ENCODE assay signal across 17 cellular contexts in genomic region chr6:79494841-79495240, GRCh38. TPM values are rescaled to one million over a fixed set of nuclear protein-coding genes. Genes with fewer than 3 reads are reported as not detected.
DNase-seq lines count a peak whose midpoint lies in the region; ATAC-seq and TF ChIP-seq lines count a peak whose summit lies in the region.
"Had no signal": no experiment of that assay in that cellular context is flagged by ENCODE, and none has a peak within 500 bp of the region (broad histone marks: within the 10 kb centered on the region; RNA-seq: fewer than 3 reads in every experiment).

No MANE protein-coding gene starts in this region.

- H3K27me3 ChIP-seq in H9 (ENCODE audit: insufficient read depth, low read length): no peaks in the 10 kb centered on the region
- no peaks in the 10 kb centered on the region for H3K27me3 ChIP-seq in spleen (replicated peaks in 1 of 7)

- no peaks in the 10 kb centered on the region for H3K36me3 Mint-ChIP-seq in H9 (ENCODE audit: insufficient read depth in 1 of 3, low read depth in 3 of 3)
- H3K36me3 Mint-ChIP-seq in WTC11: no peaks in the 10 kb centered on the region
- H3K36me3 Mint-ChIP-seq: CD8-positive, alpha-beta memory T cell; IgD-negative memory B cell had no signal

- no peak overlapping the region for H2BK5ac ChIP-seq in H9 (ENCODE audit: insufficient read length, low read length)

- no peak for TF ChIP-seq CTCF in H9 (conservative IDR thresholded peaks at IDR 0.05)
- no peak for TF ChIP-seq CTCF in WTC11 (IDR thresholded peaks at IDR 0.05)
- no peak for TF ChIP-seq CTCF in spleen (IDR thresholded peaks at IDR 0.05 in 8 of 11, conservative IDR thresholded peaks at IDR 0.05 in 3 of 11)

- no peak overlapping the region for H3K27ac ChIP-seq in H9 (ENCODE audit: insufficient read length, low read depth, low read length)
- no peak overlapping the region for H3K27ac ChIP-seq in spleen
- H3K27ac ChIP-seq: PC-9, SK-N-MC had no signal

- H3K9me3 Mint-ChIP-seq in H9 (no peaks in the 10 kb centered on the region; a peak in 1 of 5 replicates), WTC11 (no peaks in the 10 kb centered on the region)
- H3K9me3 Mint-ChIP-seq: CD8-positive, alpha-beta memory T cell; IgD-negative memory B cell had no signal

- H3K9me3 ChIP-seq in H9 (ENCODE audit: control insufficient read depth, low read depth, low read length) (no peaks in the 10 kb centered on the region), spleen (no peaks in the 10 kb centered on the region)

- H2AK5ac ChIP-seq in H9 (ENCODE audit: insufficient read length, low read length): no peak overlapping the region

- peak; percentile 92 for ATAC-seq in WTC11
- no peak for ATAC-seq in GM21619 (IDR thresholded peaks at IDR 0.05; ENCODE audit: unreplicated experiment)
- ATAC-seq in GM19035 (IDR thresholded peaks at IDR 0.05; ENCODE audit: unreplicated experiment): no peak

- no peak overlapping the region for H3K18ac ChIP-seq in H9 (ENCODE audit: insufficient read length, low read depth, low read length)

- no peaks in the 10 kb centered on the region for H3K23me2 ChIP-seq in H9 (ENCODE audit: insufficient read length, low read depth, low read length, poor library complexity, severe bottlenecking)

- WGBS in H9 (ENCODE audit: extremely low coverage, insufficient read length, low lambda C conversion rate): no CpG with 5 or more reads among the region's 5 CpGs
- WGBS in spleen, 5 donors: 76 to 92% (median 84%) methylated on average over 3 to 5 of the region's 5 CpGs

- no peak overlapping the region for H2BK12ac ChIP-seq in H9 (ENCODE audit: insufficient read length, low read depth, low read length)

- no peak overlapping the region for H2AFZ ChIP-seq in H9 (ENCODE audit: low read length)
- H2AFZ ChIP-seq: PC-9 had no signal

- POLR2A ChIA-PET in WTC11 (lab: Charles Lee): interaction anchor here (0.5 kb wide), 1 partner anchor 175 kb away, joined by 5 read pairs; no protein-coding TSS in a partner anchor

- H3T11ph ChIP-seq in H9 (ENCODE audit: low read length): no peak overlapping the region

- H3K27ac Mint-ChIP-seq in H9: no peak overlapping the region
- no peak overlapping the region for H3K27ac Mint-ChIP-seq in WTC11
- H3K27ac Mint-ChIP-seq: CD8-positive, alpha-beta memory T cell; IgD-negative memory B cell had no signal

- no peaks in the 10 kb centered on the region for H3K79me1 ChIP-seq in H9 (ENCODE audit: insufficient read depth, low read depth, low read length, poor library complexity, severe bottlenecking)

- intact Hi-C loops in spleen (cut with DNase I; ENCODE audit: low total_unique reads): no loop called here

- no peak overlapping the region for H3K4me3 Mint-ChIP-seq in H9
- no peak overlapping the region for H3K4me3 Mint-ChIP-seq in WTC11
- H3K4me3 Mint-ChIP-seq: CD8-positive, alpha-beta memory T cell; IgD-negative memory B cell had no signal

- no peak overlapping the region for H2BK20ac ChIP-seq in H9 (ENCODE audit: low read depth, low read length, poor library complexity, severe bottlenecking)

- H4K20me1 ChIP-seq in H9 (ENCODE audit: control insufficient read depth, insufficient read depth, insufficient read length): no peaks in the 10 kb centered on the region

- no peak overlapping the region for H3K4me3 ChIP-seq in spleen
- H3K4me3 ChIP-seq: PC-9, SK-N-MC had no signal

- H3K4me2 ChIP-seq in H9 (ENCODE audit: insufficient read depth, insufficient read length, low read length): no peak overlapping the region
- H3K4me2 ChIP-seq: PC-9 had no signal

- no peaks in the 10 kb centered on the region for H3K36me3 ChIP-seq in spleen

- H3K4ac ChIP-seq in H9 (ENCODE audit: low read depth, low read length): no peak overlapping the region

- H4K8ac ChIP-seq in H9 (replicated peaks; ENCODE audit: insufficient read length, low read depth, low read length): no peak overlapping the region

- no peak overlapping the region for H2BK15ac ChIP-seq in H9 (ENCODE audit: low read depth, low read length)

- CTCF ChIA-PET in WTC11 (lab: Charles Lee): interaction anchor here (0.7 to 1.0 kb wide), 2 partner anchors 8 to 160 kb away, joined by 4 to 5 read pairs; no protein-coding TSS in a partner anchor

- no peaks in the 10 kb centered on the region for H3K79me2 ChIP-seq in H9 (ENCODE audit: insufficient read depth, low read length)

- DNase-seq in H9 (peak; percentile 50), WTC11 (ENCODE audit: low spot score) (peak; percentile 71), iPS DF 4.7 (ENCODE audit: extremely low read depth, low spot score) (peak; percentile 25), spleen (peak; percentile 51), glomerular visceral epithelial cell (ENCODE audit: extremely low spot score) (no peak)
- DNase-seq: CD8-positive, alpha-beta memory T cell; DMS 273 treated with DMSO at 0.1 percent for 48 hours; HCEC 1CT; MV-4-11; NCI-H1436; NCI-H2029 treated with DMSO at 0.1 percent for 48 hours; NCI-H226; PC-9 had no signal

- H4K91ac ChIP-seq in H9 (ENCODE audit: insufficient read length, low read depth, low read length): no peak overlapping the region

- H3K9ac ChIP-seq in H9 (ENCODE audit: extremely low read depth, insufficient read length, low read length): no peak overlapping the region

- no peak for TF ChIP-seq POLR2A in spleen (IDR thresholded peaks at IDR 0.05)

- no peak overlapping the region for H3K56ac ChIP-seq in H9 (ENCODE audit: insufficient read length, low read depth, low read length)

- peaks cover 7 to 12% of the 10 kb centered on the region in 2 experiments for H3K4me1 Mint-ChIP-seq in H9
- H3K4me1 Mint-ChIP-seq in WTC11: peaks cover 17% of the 10 kb centered on the region
- H3K4me1 Mint-ChIP-seq: CD8-positive, alpha-beta memory T cell had no signal

- H3K27me3 Mint-ChIP-seq in H9 (ENCODE audit: low read depth): no peaks in the 10 kb centered on the region
- H3K27me3 Mint-ChIP-seq in WTC11 (ENCODE audit: low read depth): no peaks in the 10 kb centered on the region
- H3K27me3 Mint-ChIP-seq: CD8-positive, alpha-beta memory T cell; IgD-negative memory B cell had no signal

- no peak overlapping the region for H3K23ac ChIP-seq in H9 (ENCODE audit: insufficient read length, low read depth, low read length)

- H3K4me1 ChIP-seq in H9 (ENCODE audit: insufficient read depth, low read length) (0 out of 2 replicates have a peak, but pooled peaks cover 2% of the 10 kb centered on the region), spleen (no peaks in the 10 kb centered on the region)

- no peak overlapping the region for H3K14ac ChIP-seq in H9 (ENCODE audit: insufficient read depth, low read length)

- no peak overlapping the region for H2BK120ac ChIP-seq in H9 (ENCODE audit: low read depth, low read length, poor library complexity, severe bottlenecking)

- no peak overlapping the region for H4K5ac ChIP-seq in H9 (ENCODE audit: insufficient read length, low read depth, low read length)

TF ChIP-seq in WTC11, 78 proteins besides CTCF, POLR2A, EP300 and RAD21:
- TF ChIP-seq, protein P1, sequence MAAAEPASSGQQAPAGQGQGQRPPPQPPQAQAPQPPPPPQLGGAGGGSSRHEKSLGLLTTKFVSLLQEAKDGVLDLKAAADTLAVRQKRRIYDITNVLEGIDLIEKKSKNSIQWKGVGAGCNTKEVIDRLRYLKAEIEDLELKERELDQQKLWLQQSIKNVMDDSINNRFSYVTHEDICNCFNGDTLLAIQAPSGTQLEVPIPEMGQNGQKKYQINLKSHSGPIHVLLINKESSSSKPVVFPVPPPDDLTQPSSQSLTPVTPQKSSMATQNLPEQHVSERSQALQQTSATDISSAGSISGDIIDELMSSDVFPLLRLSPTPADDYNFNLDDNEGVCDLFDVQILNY (CRISPR knock-in tag; IDR thresholded peaks at IDR 0.05): no peak
- TF ChIP-seq, protein P2, sequence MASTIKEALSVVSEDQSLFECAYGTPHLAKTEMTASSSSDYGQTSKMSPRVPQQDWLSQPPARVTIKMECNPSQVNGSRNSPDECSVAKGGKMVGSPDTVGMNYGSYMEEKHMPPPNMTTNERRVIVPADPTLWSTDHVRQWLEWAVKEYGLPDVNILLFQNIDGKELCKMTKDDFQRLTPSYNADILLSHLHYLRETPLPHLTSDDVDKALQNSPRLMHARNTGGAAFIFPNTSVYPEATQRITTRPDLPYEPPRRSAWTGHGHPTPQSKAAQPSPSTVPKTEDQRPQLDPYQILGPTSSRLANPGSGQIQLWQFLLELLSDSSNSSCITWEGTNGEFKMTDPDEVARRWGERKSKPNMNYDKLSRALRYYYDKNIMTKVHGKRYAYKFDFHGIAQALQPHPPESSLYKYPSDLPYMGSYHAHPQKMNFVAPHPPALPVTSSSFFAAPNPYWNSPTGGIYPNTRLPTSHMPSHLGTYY (CRISPR knock-in tag; IDR thresholded peaks at IDR 0.05): no peak
- TF ChIP-seq SMAD3 (CRISPR knock-in tag; IDR thresholded peaks at IDR 0.05; ENCODE audit: borderline replicate concordance): no peak

RNA-seq across cellular contexts. Expression of gene LCA5, which starts 42.4 kb away (rescaled TPM):
- 2.3 TPM in 2 replicates for total RNA-seq in H9 (2021)
- 3.6 to 4.2 TPM (median 3.8 TPM) in 3 replicates for total RNA-seq in WTC11 (2021)
- 1 to 10 TPM; 1.7 to 3.5 (median 2.3) TPM for total RNA-seq in spleen
- under 1 TPM; 0.43 to 0.51 (median 0.50) TPM for polyA plus RNA-seq in spleen
